24 cellular contexts compared by ENCODE assay signal in the genomic region with DNA sequence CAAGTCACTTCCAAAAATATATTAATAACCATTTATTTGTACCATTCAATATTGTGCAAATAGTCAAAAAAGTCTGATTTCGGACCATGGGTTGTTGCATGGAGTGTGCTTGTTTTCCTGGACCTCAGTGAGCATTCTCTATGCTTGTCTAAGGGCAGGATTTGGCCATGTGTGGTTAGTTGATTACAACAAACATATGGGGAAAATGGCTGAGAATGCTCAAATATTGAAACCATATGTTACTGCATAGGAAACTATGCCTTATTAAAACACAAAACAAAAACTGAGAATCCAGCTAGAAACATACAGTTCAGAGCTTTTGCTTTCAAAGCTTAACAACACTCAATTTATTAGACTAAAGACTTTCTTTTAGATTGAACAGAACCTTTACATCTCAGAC.
DNase-seq lines count a peak whose midpoint lies in the region; ATAC-seq and TF ChIP-seq lines count a peak whose summit lies in the region.
"Had no signal": no experiment of that assay in that cellular context is flagged by ENCODE, and none has a peak within 500 bp of the region (broad histone marks: within the 10 kb centered on the region; RNA-seq: fewer than 3 reads in every experiment).

No MANE protein-coding gene starts in this region.

- ATAC-seq in GM18505 (IDR thresholded peaks at IDR 0.05; ENCODE audit: unreplicated experiment) (no peak), GM21367 (IDR thresholded peaks at IDR 0.05; ENCODE audit: unreplicated experiment) (no peak), HG02642 (IDR thresholded peaks at IDR 0.05; ENCODE audit: poor library complexity, unreplicated experiment) (no peak)
- ATAC-seq: GM23338, left ventricle myocardium superior had no signal

- H3K4me2 ChIP-seq in KMS-11: peak overlapping the region; percentile 30
- no peak overlapping the region for H3K4me2 ChIP-seq in hepatocyte
- H3K4me2 ChIP-seq: GM23338 had no signal

- no peaks in the 10 kb centered on the region for H3K79me2 ChIP-seq in KMS-11 (ENCODE audit: insufficient read depth, low read depth)
- H3K79me2 ChIP-seq in hepatocyte: no peaks in the 10 kb centered on the region

- H3K4me3 ChIP-seq in KMS-11 (IDR thresholded peaks at IDR 0.05; ENCODE audit: insufficient read depth, low read depth, low read length) (no peak overlapping the region), hepatocyte (no peak overlapping the region)
- H3K4me3 ChIP-seq: GM23338, MG63, sigmoid colon had no signal

- no peak overlapping the region for H3K27ac ChIP-seq in KMS-11
- H3K27ac ChIP-seq in hepatocyte: no peak overlapping the region
- H3K27ac ChIP-seq: sigmoid colon had no signal

- H2AFZ ChIP-seq in KMS-11 (ENCODE audit: low read depth) (no peak overlapping the region), hepatocyte (no peak overlapping the region)
- H2AFZ ChIP-seq: GM23338 had no signal

- no peak for TF ChIP-seq POLR2A in GM18505 (IDR thresholded peaks at IDR 0.05; ENCODE audit: borderline replicate concordance, extremely low read depth, insufficient read depth, insufficient read length)

- H4K20me1 ChIP-seq in KMS-11 (ENCODE audit: insufficient read depth): no peaks in the 10 kb centered on the region
- H4K20me1 ChIP-seq in hepatocyte (ENCODE audit: insufficient read depth, poor library complexity, severe bottlenecking): no peaks in the 10 kb centered on the region

- peaks cover 17% of the 10 kb centered on the region for H3K4me1 ChIP-seq in KMS-11 (ENCODE audit: low read depth, poor library complexity, severe bottlenecking)
- H3K4me1 ChIP-seq in hepatocyte (ENCODE audit: insufficient read depth): peaks cover 4% of the 10 kb centered on the region
- H3K4me1 ChIP-seq: sigmoid colon had no signal

- H3K27me3 ChIP-seq in KMS-11 (ENCODE audit: insufficient read depth, low read depth): no peaks in the 10 kb centered on the region
- no peaks in the 10 kb centered on the region for H3K27me3 ChIP-seq in hepatocyte
- H3K27me3 ChIP-seq: MG63, sigmoid colon had no signal

- H3K9me3 ChIP-seq in hepatocyte (ENCODE audit: low read depth): no peaks in the 10 kb centered on the region
- H3K9me3 ChIP-seq: MG63, sigmoid colon had no signal

- no peaks in the 10 kb centered on the region for H3K36me3 ChIP-seq in KMS-11 (ENCODE audit: insufficient read depth)
- H3K36me3 ChIP-seq in hepatocyte (replicated peaks; ENCODE audit: insufficient read depth, low read depth): no peaks in the 10 kb centered on the region
- H3K36me3 ChIP-seq: MG63, sigmoid colon had no signal

- WGBS in hepatocyte (ENCODE audit: low lambda C conversion rate, missing lambda C conversion rate): 74% methylated on average over 1 of the region's 1 CpG

- no peak overlapping the region for H3K9ac ChIP-seq in KMS-11

- no peaks in the 10 kb centered on the region for H3K9me2 ChIP-seq in hepatocyte (replicated peaks; ENCODE audit: insufficient read depth)

- DNase-seq in AG09319 (ENCODE audit: extremely low read depth, low read depth): peak; percentile 42
- DNase-seq in amniotic stem cell (lab: John Stamatoyannopoulos, UW): peak; percentile 23
- peak; percentile 19 for DNase-seq in hepatocyte (ENCODE audit: low spot score)
- DNase-seq in stimulated activated CD4-positive, alpha-beta T cell treated with anti-CD3 and anti-CD28 coated beads, Interleukin-1b, Interleukin-23, amount 100 ng/mL, for 48 hours: no peak
- DNase-seq: activated B cell treated with CpG ODN at 0.5 μM for 24 hours; activated CD4-positive, alpha-beta memory T cell treated with anti-CD3 and anti-CD28 coated beads for 36 hours; activated effector memory CD4-positive, alpha-beta T cell treated with anti-CD3 and anti-CD28 coated beads, Interleukin-2, amount 50 U/mL, for 16 hours; CD4-positive, CD25-positive, alpha-beta regulatory T cell; DMS153; foreskin melanocyte; GDM1; left ventricle myocardium superior; MG63; NCI-H1436; NCI-H526; nephron progenitor cell; posterior cingulate gyrus; sigmoid colon; SW 1271 had no signal

- TF ChIP-seq CTCF in AG09319 (IDR thresholded peaks at IDR 0.05; ENCODE audit: low read depth, low read length) (no peak), KMS-11 (conservative IDR thresholded peaks at IDR 0.05; ENCODE audit: low read depth, low read length) (no peak), hepatocyte (IDR thresholded peaks at IDR 0.05; ENCODE audit: poor library complexity) (no peak)
